16 cellular contexts compared by ENCODE assay signal in genomic region chr19:33383722-33384292, GRCh38. TPM values are rescaled to one million over a fixed set of nuclear protein-coding genes. Genes with fewer than 3 reads are reported as not detected.
A peak's percentile ranks its signal among the peaks of the same experiment; 100 is the strongest.
DNase-seq lines count a peak whose midpoint lies in the region; ATAC-seq and TF ChIP-seq lines count a peak whose summit lies in the region.
"Had no signal": no experiment of that assay in that cellular context is flagged by ENCODE, and none has a peak within 500 bp of the region (broad histone marks: within the 10 kb centered on the region; RNA-seq: fewer than 3 reads in every experiment).

No MANE protein-coding gene starts in this region.

- no peak for DNase-seq in activated naive CD8-positive, alpha-beta T cell treated with anti-CD3 and anti-CD28 coated beads for 36 hours
- DNase-seq in GM23338 (ENCODE audit: low spot score) (no peak), ascending aorta (ENCODE audit: low spot score in 2 of 2) (no peak), retina (no peak)
- DNase-seq in central memory CD8-positive, alpha-beta T cell (ENCODE audit: low spot score in 2 of 2) = no peak
- no peak for DNase-seq in stimulated activated effector memory CD8-positive, alpha-beta T cell treated with anti-CD3 and anti-CD28 coated beads, Interleukin-12 subunit alpha, Interleukin-12 subunit beta, amount 100 ng/mL, for 72 hours (ENCODE audit: low spot score in 2 of 2)
- DNase-seq: CD4-positive, alpha-beta memory T cell; H7; IMR-90; NCI-H1417; NCI-H2029; NCI-H2171 treated with DMSO at 0.1 percent for 48 hours; Right ventricle myocardium superior had no signal

- H3K9me3 Mint-ChIP-seq in activated naive CD8-positive, alpha-beta T cell (ENCODE audit: low read depth) = no peaks in the 10 kb centered on the region
- no peaks in the 10 kb centered on the region for H3K9me3 Mint-ChIP-seq in activated naive CD8-positive, alpha-beta T cell treated with anti-CD3 and anti-CD28 coated beads for 36 hours
- no peaks in the 10 kb centered on the region for H3K9me3 Mint-ChIP-seq in GM23338
- H3K9me3 Mint-ChIP-seq in central memory CD8-positive, alpha-beta T cell = no peaks in the 10 kb centered on the region
- H3K9me3 Mint-ChIP-seq in stimulated activated effector memory CD8-positive, alpha-beta T cell treated with anti-CD3 and anti-CD28 coated beads, Interleukin-12 subunit alpha, Interleukin-12 subunit beta, amount 100 ng/mL, for 72 hours = no peaks in the 10 kb centered on the region
- H3K9me3 Mint-ChIP-seq: CD4-positive, alpha-beta memory T cell had no signal

- H3K27ac ChIP-seq in GM23338 (ENCODE audit: low read depth) (0 out of 2 replicates have a peak overlapping the region, but pooled peaks have one; percentile 39), ascending aorta (no peak overlapping the region)

- H3K9me3 ChIP-seq in ascending aorta = no peaks in the 10 kb centered on the region

- H3K27me3 ChIP-seq in GM23338 (ENCODE audit: insufficient read depth) (no peaks in the 10 kb centered on the region), ascending aorta (no peaks in the 10 kb centered on the region)

- no peaks in the 10 kb centered on the region for H3K27me3 Mint-ChIP-seq in activated naive CD8-positive, alpha-beta T cell
- no peaks in the 10 kb centered on the region for H3K27me3 Mint-ChIP-seq in activated naive CD8-positive, alpha-beta T cell treated with anti-CD3 and anti-CD28 coated beads for 36 hours
- peaks cover 3% of the 10 kb centered on the region for H3K27me3 Mint-ChIP-seq in GM23338 (ENCODE audit: insufficient read depth, low read depth, poor library complexity)
- no peaks in the 10 kb centered on the region for H3K27me3 Mint-ChIP-seq in central memory CD8-positive, alpha-beta T cell
- H3K27me3 Mint-ChIP-seq: B cell; CD4-positive, alpha-beta memory T cell had no signal

- H3K4me2 ChIP-seq in GM23338 = no peak overlapping the region

- no peak overlapping the region for H3K4me3 Mint-ChIP-seq in activated naive CD8-positive, alpha-beta T cell
- no peak overlapping the region for H3K4me3 Mint-ChIP-seq in activated naive CD8-positive, alpha-beta T cell treated with anti-CD3 and anti-CD28 coated beads for 36 hours
- H3K4me3 Mint-ChIP-seq in GM23338 = no peak overlapping the region
- H3K4me3 Mint-ChIP-seq in central memory CD8-positive, alpha-beta T cell = no peak overlapping the region
- no peak overlapping the region for H3K4me3 Mint-ChIP-seq in stimulated activated effector memory CD8-positive, alpha-beta T cell treated with anti-CD3 and anti-CD28 coated beads, Interleukin-12 subunit alpha, Interleukin-12 subunit beta, amount 100 ng/mL, for 72 hours
- H3K4me3 Mint-ChIP-seq: B cell; CD4-positive, alpha-beta memory T cell had no signal

- H3K27ac Mint-ChIP-seq in activated naive CD8-positive, alpha-beta T cell = peak overlapping the region; percentile 58
- H3K27ac Mint-ChIP-seq in activated naive CD8-positive, alpha-beta T cell treated with anti-CD3 and anti-CD28 coated beads for 36 hours = no peak overlapping the region
- H3K27ac Mint-ChIP-seq in GM23338 = no peak overlapping the region
- H3K27ac Mint-ChIP-seq in central memory CD8-positive, alpha-beta T cell (ENCODE audit: low read depth) = peak overlapping the region; percentile 62
- peak overlapping the region; percentile 15 for H3K27ac Mint-ChIP-seq in stimulated activated effector memory CD8-positive, alpha-beta T cell treated with anti-CD3 and anti-CD28 coated beads, Interleukin-12 subunit alpha, Interleukin-12 subunit beta, amount 100 ng/mL, for 72 hours
- H3K27ac Mint-ChIP-seq: B cell had no signal

- H3F3A ChIP-seq in GM23338 (replicated peaks; ENCODE audit: low read depth) = 0 out of 2 replicates have a peak, but pooled peaks cover 5% of the 10 kb centered on the region

- TF ChIP-seq CTCF in GM23338 (conservative IDR thresholded peaks at IDR 0.05; ENCODE audit: low read depth in 2 of 2) = no peak
- no peak for TF ChIP-seq CTCF in ascending aorta (IDR thresholded peaks at IDR 0.05)

- H2AFZ ChIP-seq in GM23338 = no peak overlapping the region

- H3K4me3 ChIP-seq in GM23338 (no peak overlapping the region), ascending aorta (no peak overlapping the region)

- H3K9me2 ChIP-seq in GM23338 (ENCODE audit: insufficient read depth) = no peaks in the 10 kb centered on the region

- H4K20me1 ChIP-seq in GM23338 (replicated peaks; ENCODE audit: insufficient read depth) = peaks cover 70% of the 10 kb centered on the region

- peaks cover 79% of the 10 kb centered on the region for H3K79me2 ChIP-seq in GM23338 (replicated peaks; ENCODE audit: insufficient read depth)

- H3K36me3 Mint-ChIP-seq in activated naive CD8-positive, alpha-beta T cell = peaks cover 2% of the 10 kb centered on the region
- H3K36me3 Mint-ChIP-seq in activated naive CD8-positive, alpha-beta T cell treated with anti-CD3 and anti-CD28 coated beads for 36 hours = peaks cover 22% of the 10 kb centered on the region
- peaks cover 21% of the 10 kb centered on the region for H3K36me3 Mint-ChIP-seq in GM23338 (ENCODE audit: low read depth)
- peaks cover 7% of the 10 kb centered on the region for H3K36me3 Mint-ChIP-seq in central memory CD8-positive, alpha-beta T cell (ENCODE audit: insufficient read depth)
- peaks cover 47% of the 10 kb centered on the region for H3K36me3 Mint-ChIP-seq in stimulated activated effector memory CD8-positive, alpha-beta T cell treated with anti-CD3 and anti-CD28 coated beads, Interleukin-12 subunit alpha, Interleukin-12 subunit beta, amount 100 ng/mL, for 72 hours

- H3K36me3 ChIP-seq in GM23338 (ENCODE audit: insufficient read depth) (no peaks in the 10 kb centered on the region; the same call in 1 of the 2 replicates), ascending aorta (peaks cover 5 to 50% of the 10 kb centered on the region in 2 donors)

- H3K4me1 Mint-ChIP-seq in activated naive CD8-positive, alpha-beta T cell (ENCODE audit: low read depth) = peaks cover 29% of the 10 kb centered on the region
- H3K4me1 Mint-ChIP-seq in activated naive CD8-positive, alpha-beta T cell treated with anti-CD3 and anti-CD28 coated beads for 36 hours = peaks cover 22% of the 10 kb centered on the region
- peaks cover 28% of the 10 kb centered on the region for H3K4me1 Mint-ChIP-seq in GM23338
- peaks cover 24% of the 10 kb centered on the region for H3K4me1 Mint-ChIP-seq in central memory CD8-positive, alpha-beta T cell
- peaks cover 24% of the 10 kb centered on the region for H3K4me1 Mint-ChIP-seq in stimulated activated effector memory CD8-positive, alpha-beta T cell treated with anti-CD3 and anti-CD28 coated beads, Interleukin-12 subunit alpha, Interleukin-12 subunit beta, amount 100 ng/mL, for 72 hours

- H3K4me1 ChIP-seq in GM23338 (ENCODE audit: insufficient read depth) (peaks cover 12% of the 10 kb centered on the region), ascending aorta (peaks cover 3 to 9% of the 10 kb centered on the region in 2 donors)

- ATAC-seq in GM23338 = no peak
- no peak for ATAC-seq in central memory CD8-positive, alpha-beta T cell (replicated peaks; ENCODE audit: extremely low read depth, poor library complexity, severe bottlenecking)
- no peak for ATAC-seq in stimulated activated effector memory CD8-positive, alpha-beta T cell treated with anti-CD3 and anti-CD28 coated beads, Interleukin-12 subunit alpha, Interleukin-12 subunit beta, amount 100 ng/mL, for 72 hours
- ATAC-seq: Panc1 had no signal

- intact Hi-C loops in ascending aorta (cut with DNase I) = no loop called here

TF ChIP-seq in GM23338, 12 proteins besides CTCF, POLR2A, EP300 and RAD21:
- TF ChIP-seq ZNF331 (CRISPR knock-in tag; IDR thresholded peaks at IDR 0.05; ENCODE audit: low read depth) = no peak
- TF ChIP-seq JUNB (IDR thresholded peaks at IDR 0.05; ENCODE audit: unreplicated experiment) = no peak
- no peak for TF ChIP-seq CREB1 (CRISPR knock-in tag; IDR thresholded peaks at IDR 0.05; ENCODE audit: low read depth)

RNA-seq across cellular contexts. Expression of gene CEBPG, which starts 10.3 kb away (rescaled TPM):
- 10 to 100 TPM; 30.1 to 30.9 TPM for total RNA-seq in activated naive CD8-positive, alpha-beta T cell treated with anti-CD3 and anti-CD28 coated beads for 36 hours
- 45.1 and 50.2 TPM in 2 replicates for total RNA-seq in GM23338 (2014; rRNA removed; shearing (Covaris generic))
- polyA plus RNA-seq in GM23338 (2016; fragmentation: Nextera tagmentation; extraction: Ambion mirVana) = 20.9 and 25.9 TPM in 2 replicates
- 21.9 TPM for total RNA-seq in ascending aorta

Comparison
In these comparisons a context has a peak if more than half of its experiments do, and no peak if none do; other contexts are left out.
1. H3K27ac Mint-ChIP-seq: peak in activated naive CD8-positive, alpha-beta T cell (single experiment), central memory CD8-positive, alpha-beta T cell (single experiment) and stimulated activated effector memory CD8-positive, alpha-beta T cell treated with anti-CD3 and anti-CD28 coated beads, Interleukin-12 subunit alpha, Interleukin-12 subunit beta, amount 100 ng/mL, for 72 hours (single experiment); none in activated naive CD8-positive, alpha-beta T cell treated with anti-CD3 and anti-CD28 coated beads for 36 hours (single experiment) and GM23338 (single experiment).